ENCODE assay signal across 22 cellular contexts in genomic region chr3:73143401-73143800, GRCh38.
"Had no signal": no experiment of that assay in that cellular context is flagged by ENCODE, and none has a peak within 500 bp of the region (broad histone marks: within the 10 kb centered on the region; RNA-seq: fewer than 3 reads in every experiment).

No MANE protein-coding gene starts in this region.

- H3K9me3 ChIP-seq: gastroesophageal sphincter, heart right ventricle, sigmoid colon, transverse colon had no signal

- H3K27me3 ChIP-seq: gastroesophageal sphincter, heart right ventricle, sigmoid colon, transverse colon had no signal

- DNase-seq: activated B cell treated with CpG ODN at 0.5 μM for 24 hours; activated CD4-positive, alpha-beta T cell treated with anti-CD3 and anti-CD28 coated beads for 36 hours; activated CD4-positive, alpha-beta T cell treated with anti-CD3 and anti-CD28 coated beads, Interleukin-2, amount 50 U/mL, for 4 hours; activated CD8-positive, alpha-beta memory T cell treated with anti-CD3 and anti-CD28 coated beads, Interleukin-2, amount 50 U/mL, for 48 hours; activated naive CD4-positive, alpha-beta T cell; activated naive CD8-positive, alpha-beta T cell treated with anti-CD3 and anti-CD28 coated beads for 36 hours; activated T-cell treated with anti-CD3 and anti-CD28 coated beads, Interleukin-2, amount 50 U/mL, for 4 hours; cerebellar nuclear complex; heart right ventricle; kidney; naive thymus-derived CD8-positive, alpha-beta T cell; nucleus accumbens; posterior cingulate gyrus; sigmoid colon; stimulated activated CD4-positive, alpha-beta T cell treated with anti-CD3 and anti-CD28 coated beads, Interleukin-2, amount 100 ng/mL, for 48 hours; stimulated activated CD8-positive, alpha-beta memory T cell treated with anti-CD3 and anti-CD28 coated beads, Interleukin-4, amount 100 ng/mL, for 48 hours; stimulated activated naive B cell treated with anti-CD40 and anti-IgM and Interleukin-4, amounts not matched to agents 10 μg/mL and 1 μg/mL and 100 μg/mL, for 72 hours; T1000; transverse colon had no signal

- ATAC-seq: activated CD4-positive, alpha-beta T cell treated with anti-CD3 and anti-CD28 coated beads for 36 hours; activated T-cell treated with anti-CD3 and anti-CD28 coated beads, Interleukin-2, amount 50 U/mL, for 4 hours; gastroesophageal sphincter; naive thymus-derived CD8-positive, alpha-beta T cell; stimulated activated naive B cell treated with anti-CD40 and anti-IgM and Interleukin-4, amounts not matched to agents 10 μg/mL and 1 μg/mL and 100 μg/mL, for 72 hours had no signal

- H3K27ac ChIP-seq: gastroesophageal sphincter, sigmoid colon, transverse colon had no signal

- H3K36me3 ChIP-seq: gastroesophageal sphincter, heart right ventricle, sigmoid colon, transverse colon had no signal

- H3K4me2 ChIP-seq: smooth muscle cell had no signal

- H3K4me3 ChIP-seq: coronary artery, gastroesophageal sphincter, heart right ventricle, sigmoid colon, smooth muscle cell, transverse colon had no signal
